ENCODE assay signal across 8 cellular contexts in the genomic region with DNA sequence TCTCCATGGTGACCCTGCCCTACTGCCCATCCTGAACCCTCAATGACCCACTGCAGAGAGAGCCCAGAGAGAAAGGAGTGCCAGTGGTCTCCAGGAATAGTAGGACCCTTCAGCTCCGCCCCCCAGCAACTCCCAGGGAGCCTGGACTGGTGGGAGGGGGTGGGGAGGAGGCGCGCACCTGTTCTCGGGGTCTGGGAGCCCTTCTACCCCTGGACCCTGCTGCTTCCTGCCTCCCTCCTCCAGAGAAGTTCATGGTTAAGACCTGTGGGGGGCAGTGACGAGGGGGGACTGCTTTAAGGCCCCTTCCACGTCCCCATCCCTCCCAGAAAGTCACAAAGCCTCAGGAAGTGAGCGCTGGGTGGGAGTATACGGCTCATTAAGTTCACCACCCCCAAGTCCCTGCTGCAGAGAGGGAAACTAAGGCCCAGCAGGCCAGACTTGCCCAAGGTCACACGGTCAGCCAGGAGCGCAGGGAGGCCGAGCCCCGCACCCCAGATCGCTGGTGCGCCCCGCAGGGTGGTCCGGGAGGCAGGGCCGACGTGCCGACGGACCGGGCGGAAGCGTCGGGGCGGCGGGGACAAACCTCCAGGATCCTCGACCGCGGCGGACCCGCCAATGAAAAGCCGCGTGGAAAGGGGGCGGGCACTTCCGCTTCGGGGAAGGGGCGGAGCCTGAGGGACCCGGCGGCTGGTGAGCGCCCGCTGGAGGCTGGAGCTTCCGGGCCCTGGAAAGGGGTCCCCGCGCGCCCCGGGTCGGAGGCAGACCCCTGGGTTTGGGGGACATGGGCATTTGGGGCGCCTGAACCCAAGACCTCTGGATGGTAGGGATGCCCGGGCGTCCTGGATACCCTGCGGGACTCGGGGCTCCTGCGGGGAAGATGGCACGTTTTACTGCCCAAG. TPM values are rescaled to one million over a fixed set of nuclear protein-coding genes. Genes with fewer than 3 reads are reported as not detected.
DNase-seq lines count a peak whose midpoint lies in the region; ATAC-seq and TF ChIP-seq lines count a peak whose summit lies in the region.

A gene with protein sequence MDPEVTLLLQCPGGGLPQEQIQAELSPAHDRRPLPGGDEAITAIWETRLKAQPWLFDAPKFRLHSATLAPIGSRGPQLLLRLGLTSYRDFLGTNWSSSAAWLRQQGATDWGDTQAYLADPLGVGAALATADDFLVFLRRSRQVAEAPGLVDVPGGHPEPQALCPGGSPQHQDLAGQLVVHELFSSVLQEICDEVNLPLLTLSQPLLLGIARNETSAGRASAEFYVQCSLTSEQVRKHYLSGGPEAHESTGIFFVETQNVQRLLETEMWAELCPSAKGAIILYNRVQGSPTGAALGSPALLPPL (plus strand): TSS at position 667 of the 899 bp plus-strand sequence. CDS start 379 bp downstream, outside the sequence.
TRPT1 (minus strand) TSS at position 579 of the 899 bp plus-strand sequence; CDS start at position 253, 326 bp downstream.

- no peaks in the 10 kb centered on the region; the same call in 1 of the 2 replicates for H4K20me1 ChIP-seq in IMR-90 (ENCODE audit: insufficient read depth, low read length)

- peaks cover 19% of the 10 kb centered on the region for H3K9me1 ChIP-seq in IMR-90 (ENCODE audit: insufficient read depth, low read length)

- TF ChIP-seq RAD21 in IMR-90 (IDR thresholded peaks at IDR 0.05; ENCODE audit: low read length) = no peak

- H3K36me3 ChIP-seq in BE2C (no peaks in the 10 kb centered on the region), IMR-90 (ENCODE audit: control insufficient read depth, insufficient read depth, low read length) (peaks cover 5% of the 10 kb centered on the region), esophagus muscularis mucosa (peaks cover 4 to 32% (median 17%) of the 10 kb centered on the region in 4 donors)

- TF ChIP-seq EP300 in esophagus muscularis mucosa (IDR thresholded peaks at IDR 0.05) = no peak

- peak within 1 kb of the TSS; percentile 86 for H3K4me3 Mint-ChIP-seq in activated T-cell treated with anti-CD3 and anti-CD28 coated beads, Interleukin-2, amount 50 U/mL, for 4 hours

- H3K27me3 Mint-ChIP-seq in activated T-cell treated with anti-CD3 and anti-CD28 coated beads, Interleukin-2, amount 50 U/mL, for 4 hours (ENCODE audit: low read depth) = no peaks in the 10 kb centered on the region

- H3K4me2 ChIP-seq in IMR-90 (ENCODE audit: low read depth, low read length) = peak within 1 kb of the TSS; percentile 95

- H3K4me3 ChIP-seq in BE2C (ENCODE audit: low read depth, low read length) (peak within 1 kb of the TSS; percentile 73), IMR-90 (ENCODE audit: insufficient read depth, low read depth, low read length) (peak within 1 kb of the TSS; percentile 95), esophagus muscularis mucosa (peak within 1 kb of the TSS; percentile 69 to 80 (median 71))

- peak within 1 kb of the TSS; percentile 95 for H4K5ac ChIP-seq in IMR-90 (ENCODE audit: low read depth, low read length)

- 0% methylated on average over 30 of the region's 54 CpGs; no CpG with 5 or more reads in 1 of the 2 experiments for WGBS in IMR-90 (ENCODE audit: extremely low coverage in 2 of 2, insufficient read length in 1 of 2), 2 experiments
- 17% methylated on average over 4 of the region's 54 CpGs for WGBS in esophagus muscularis mucosa

- no peaks in the 10 kb centered on the region for H3K9me3 Mint-ChIP-seq in activated T-cell treated with anti-CD3 and anti-CD28 coated beads, Interleukin-2, amount 50 U/mL, for 4 hours

- H3K9me3 ChIP-seq in BE2C = no peaks in the 10 kb centered on the region
- H3K9me3 ChIP-seq in IMR-90 (ENCODE audit: control insufficient read depth, insufficient read depth, low read length) = no peaks in the 10 kb centered on the region
- no peaks in the 10 kb centered on the region for H3K9me3 ChIP-seq in esophagus muscularis mucosa

- peak; percentile 49 for TF ChIP-seq POLR2A in IMR-90 (IDR thresholded peaks at IDR 0.05; ENCODE audit: low read depth, low read length)
- peak; percentile 94 for TF ChIP-seq POLR2A in esophagus muscularis mucosa (IDR thresholded peaks at IDR 0.05; ENCODE audit: low read depth)

- no peaks in the 10 kb centered on the region for H3K36me3 Mint-ChIP-seq in activated T-cell treated with anti-CD3 and anti-CD28 coated beads, Interleukin-2, amount 50 U/mL, for 4 hours (ENCODE audit: insufficient read depth)

- DNase-seq in BE2C (peak; percentile 87), IMR-90 (peak; percentile 66), esophagus muscularis mucosa (ENCODE audit: extremely low spot score) (peak; percentile 98), myocyte (ENCODE audit: low read depth) (peak; percentile 91)
- DNase-seq in activated T-cell treated with anti-CD3 and anti-CD28 coated beads, Interleukin-2, amount 50 U/mL, for 4 hours = peak; percentile 90
- peak; percentile 82 to 87 for DNase-seq in stimulated activated CD8-positive, alpha-beta memory T cell treated with anti-CD3 and anti-CD28 coated beads, Interleukin-7, amount 100 ng/mL, for 4 hours (ENCODE audit: low read depth in 2 of 2)

- peak within 1 kb of the TSS; percentile 85 for H3K27ac ChIP-seq in IMR-90 (ENCODE audit: insufficient read depth, low read length)
- H3K27ac ChIP-seq in esophagus muscularis mucosa (replicated peaks in 1 of 4) = peak within 1 kb of the TSS; percentile 87 to 93 (median 90)

- H3K56ac ChIP-seq in IMR-90 (ENCODE audit: extremely low read depth, insufficient read depth, low read length) = peak within 1 kb of the TSS; percentile 83

- intact Hi-C loops in IMR-90 (cut with micrococcal nuclease) = no loop called here
- intact Hi-C loops in esophagus muscularis mucosa (cut with DNase I) = loop anchor here (5.0 kb wide), 1 partner anchor 39 kb away; the partner anchor contains the start of gene STIP1

- peak within 1 kb of the TSS; percentile 95 for H3K14ac ChIP-seq in IMR-90 (replicated peaks; ENCODE audit: low read depth, low read length)

- TF ChIP-seq CTCF in BE2C (IDR thresholded peaks at IDR 0.05; ENCODE audit: low read depth, low read length) (no peak), IMR-90 (conservative IDR thresholded peaks at IDR 0.05; ENCODE audit: low read depth, low read length) (peak; percentile 12; the same call in 1 of the 2 replicates), esophagus muscularis mucosa (IDR thresholded peaks at IDR 0.05) (peak in 2 of 3 experiments; percentile 22 to 36)

- peak within 1 kb of the TSS; percentile 100 for H2AK9ac ChIP-seq in IMR-90 (replicated peaks; ENCODE audit: low read depth, low read length, poor library complexity)

- H3K4me1 ChIP-seq in BE2C = peaks cover 8% of the 10 kb centered on the region
- H3K4me1 ChIP-seq in IMR-90 (ENCODE audit: control insufficient read depth, insufficient read depth, low read length) = peaks cover 20% of the 10 kb centered on the region
- H3K4me1 ChIP-seq in esophagus muscularis mucosa = peaks cover 30 to 57% (median 51%) of the 10 kb centered on the region in 4 donors

- BruUV-seq in IMR-90 (replicated peaks; lab: Mats Ljungman, UMichigan) = no TSS peak

- peaks cover 22 to 62% of the 10 kb centered on the region in 2 experiments; a peak in 3 of 4 replicates for H3K79me1 ChIP-seq in IMR-90 (ENCODE audit: low read depth in 1 of 2, low read length in 2 of 2)

- no peak within 1 kb of the TSS for H2BK20ac ChIP-seq in IMR-90 (ENCODE audit: low read depth, low read length)

- peak within 1 kb of the TSS; percentile 90 for H2BK5ac ChIP-seq in IMR-90 (ENCODE audit: low read depth, low read length, poor library complexity, severe bottlenecking)

- peak within 1 kb of the TSS; percentile 92 for H3K23ac ChIP-seq in IMR-90 (ENCODE audit: low read depth, low read length)

- peak within 1 kb of the TSS; percentile 99 for H2AFZ ChIP-seq in IMR-90 (replicated peaks; ENCODE audit: low read length, poor library complexity)

- H3K18ac ChIP-seq in IMR-90 (ENCODE audit: low read depth, low read length) = peak within 1 kb of the TSS; percentile 82

- H3K27me3 ChIP-seq in BE2C (no peaks in the 10 kb centered on the region), IMR-90 (ENCODE audit: control insufficient read depth, insufficient read depth, low read length) (no peaks in the 10 kb centered on the region), esophagus muscularis mucosa (no peaks in the 10 kb centered on the region)

- H3K4ac ChIP-seq in IMR-90 (ENCODE audit: low read depth, low read length) = peak within 1 kb of the TSS; percentile 95

- H3K4me1 Mint-ChIP-seq in activated T-cell treated with anti-CD3 and anti-CD28 coated beads, Interleukin-2, amount 50 U/mL, for 4 hours (ENCODE audit: low read depth) = peaks cover 38% of the 10 kb centered on the region

- H2BK15ac ChIP-seq in IMR-90 (ENCODE audit: low read depth, low read length) = peak within 1 kb of the TSS; percentile 26; the same call in 1 of the 3 replicates

- peak within 1 kb of the TSS; percentile 25 for H2BK120ac ChIP-seq in IMR-90 (ENCODE audit: low read depth, low read length)

- H2AK5ac ChIP-seq in IMR-90 (ENCODE audit: low read depth, low read length) = peak within 1 kb of the TSS; percentile 94

- CTCF ChIA-PET in IMR-90 (lab: Yijun Ruan, JAX) = interaction anchor here (0.6 to 0.9 kb wide), 2 partner anchors 36 to 75 kb away, joined by 3 read pairs; no protein-coding TSS in a partner anchor

- peak within 1 kb of the TSS; percentile 94 for H4K91ac ChIP-seq in IMR-90 (ENCODE audit: insufficient read depth, low read depth, low read length)

- peak within 1 kb of the TSS; percentile 86 to 99 for H4K8ac ChIP-seq in IMR-90 (ENCODE audit: low read depth in 2 of 2, low read length in 2 of 2)

- POLR2A ChIA-PET in IMR-90 (lab: Charles Lee; ENCODE audit: unreplicated experiment) = interaction anchor here (0.5 kb wide), 1 partner anchor 75 kb away, joined by 3 read pairs; no protein-coding TSS in a partner anchor

- in situ Hi-C loops in IMR-90 (cut with MboI; ENCODE audit: low sequenced_read_pairs) = no loop called here

- dilution Hi-C loops in IMR-90 (cut with HindIII; ENCODE audit: low sequenced_read_pairs, unreplicated experiment) = no loop called here

- peak within 1 kb of the TSS; percentile 93 for H3K9ac ChIP-seq in IMR-90 (ENCODE audit: low read depth, low read length)

- peak; percentile 39 for ATAC-seq in GM19328 (IDR thresholded peaks at IDR 0.05; ENCODE audit: unreplicated experiment)
- peak; percentile 84 for ATAC-seq in IMR-90 (ENCODE audit: low read depth)
- peak; percentile 78 to 80 for ATAC-seq in activated T-cell treated with anti-CD3 and anti-CD28 coated beads, Interleukin-2, amount 50 U/mL, for 4 hours

RNA-seq across cellular contexts. Expression of the first gene that starts in this region (rescaled TPM):
- 43.8 TPM for polyA plus RNA-seq in BE2C (2012; ENCODE audit: insufficient read depth, insufficient read length, low read depth)
- 21.3 and 24.4 TPM in 2 replicates for total RNA-seq in IMR-90 (2012; rRNA removed)
- 44.6 and 55.3 TPM in 2 replicates for polyA plus RNA-seq in IMR-90 (2012; rRNA removed)
- 70.5 and 80.0 TPM in 2 replicates for polyA plus RNA-seq in IMR-90 (2012; cell fraction: cytosol; rRNA removed)
- polyA plus RNA-seq in IMR-90 (2012; cell fraction: nucleus; rRNA removed; ENCODE audit: low replicate concordance) = 64.5 and 161 TPM in 2 replicates
- 51.1 TPM for polyA plus RNA-seq in PFSK-1 (2012; ENCODE audit: insufficient read length, low read depth)
- 10 to 100 TPM; 82.4 to 88.3 (median 86.1) TPM for total RNA-seq in activated T-cell treated with anti-CD3 and anti-CD28 coated beads, Interleukin-2, amount 50 U/mL, for 4 hours
- total RNA-seq in esophagus muscularis mucosa = 10 to 100 TPM; 37.8 to 58.7 (median 48.6) TPM
- total RNA-seq in myocyte = 69.6 and 83.6 TPM in 2 replicates
- polyA plus RNA-seq in myocyte (2012) = 64.1 TPM

RNA-seq across cellular contexts. Expression of gene TRPT1, which starts in this region (rescaled TPM):
- 39.6 TPM for polyA plus RNA-seq in BE2C (2012; ENCODE audit: insufficient read depth, insufficient read length, low read depth)
- 43.0 and 81.9 TPM in 2 replicates for total RNA-seq in IMR-90 (2012; rRNA removed)
- 63.2 and 64.2 TPM in 2 replicates for polyA plus RNA-seq in IMR-90 (2012; rRNA removed)
- 47.6 and 95.6 TPM in 2 replicates for polyA plus RNA-seq in IMR-90 (2012; cell fraction: cytosol; rRNA removed)
- polyA plus RNA-seq in IMR-90 (2012; cell fraction: nucleus; rRNA removed; ENCODE audit: low replicate concordance) = 119 and 279 TPM in 2 replicates
- 79.0 TPM for polyA plus RNA-seq in PFSK-1 (2012; ENCODE audit: insufficient read length, low read depth)
- 10 to 100 TPM; 24.3 to 31.0 (median 28.6) TPM for total RNA-seq in activated T-cell treated with anti-CD3 and anti-CD28 coated beads, Interleukin-2, amount 50 U/mL, for 4 hours
- total RNA-seq in esophagus muscularis mucosa = 10 to 100 TPM; 42.3 to 90.5 (median 72.1) TPM
- total RNA-seq in myocyte = 109 and 110 TPM in 2 replicates
- polyA plus RNA-seq in myocyte (2012) = 82.7 TPM

Comparison
In these comparisons a context has a peak if more than half of its experiments do, and no peak if none do; other contexts are left out.
1. Peak in every context shown above with its lines: DNase-seq, ATAC-seq, H3K4me3 ChIP-seq and H3K27ac ChIP-seq.